ENCODE assay signal across 15 cellular contexts in the genomic region with DNA sequence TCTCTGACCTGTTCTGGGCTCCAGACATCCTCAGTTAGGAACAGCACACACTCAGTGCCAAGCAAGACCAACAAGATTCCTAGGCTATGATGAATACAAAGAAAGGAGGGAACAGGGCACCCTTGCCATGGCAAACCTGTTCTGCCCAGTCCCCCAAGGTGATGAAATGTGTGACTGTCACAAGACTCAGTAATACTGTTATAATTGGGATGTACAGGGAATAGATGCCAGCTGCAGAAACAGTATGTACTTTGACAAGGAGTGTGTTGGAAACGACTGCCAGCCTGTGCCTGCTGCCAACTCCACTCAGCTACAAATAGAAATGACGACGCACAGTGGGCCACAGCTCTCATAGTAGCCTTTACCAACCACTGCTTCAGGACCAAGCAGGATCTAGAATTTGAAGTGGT.
DNase-seq lines count a peak whose midpoint lies in the region; ATAC-seq, FAIRE-seq and TF ChIP-seq lines count a peak whose summit lies in the region.
"Had no signal": no experiment of that assay in that cellular context is flagged by ENCODE, and none has a peak within 500 bp of the region (broad histone marks: within the 10 kb centered on the region; RNA-seq: fewer than 3 reads in every experiment).

No MANE protein-coding gene starts in this region.

- 30 to 75% (median 56%) methylated on average over 3 of the region's 3 CpGs for WGBS in small intestine, 3 donors

- ATAC-seq in sciatic nerve = peak; percentile 10
- ATAC-seq: HepG2; naive thymus-derived CD8-positive, alpha-beta T cell had no signal

- no peaks in the 10 kb centered on the region for H3K36me3 ChIP-seq in ascending aorta
- no peaks in the 10 kb centered on the region for H3K36me3 ChIP-seq in left ventricle myocardium inferior
- no peaks in the 10 kb centered on the region for H3K36me3 ChIP-seq in small intestine (ENCODE audit: control insufficient read depth in 2 of 2, insufficient read depth in 2 of 2, low read length in 2 of 2)

- H3K9me3 ChIP-seq in ascending aorta = no peaks in the 10 kb centered on the region
- no peaks in the 10 kb centered on the region for H3K9me3 ChIP-seq in left ventricle myocardium inferior (replicated peaks)
- no peaks in the 10 kb centered on the region for H3K9me3 ChIP-seq in small intestine (ENCODE audit: control insufficient read depth, low read depth)

- no peak for FAIRE-seq in small intestine (lab: Jason Lieb, UNC)
- FAIRE-seq: HepG2 had no signal

- H3K4me3 ChIP-seq in ascending aorta (no peak overlapping the region), left ventricle myocardium inferior (no peak overlapping the region), small intestine (ENCODE audit: low read depth in 1 of 2, low read length in 2 of 2) (no peak overlapping the region)
- H3K4me3 ChIP-seq: SK-N-MC had no signal

- no peaks in the 10 kb centered on the region for H3K27me3 ChIP-seq in ascending aorta
- no peaks in the 10 kb centered on the region for H3K27me3 ChIP-seq in left ventricle myocardium inferior (ENCODE audit: low read depth)
- H3K27me3 ChIP-seq in small intestine (ENCODE audit: control insufficient read depth in 2 of 2, insufficient read depth in 2 of 2, low read length in 2 of 2) = no peaks in the 10 kb centered on the region

- H3K27ac ChIP-seq in ascending aorta (peak overlapping the region; percentile 76 to 86), left ventricle myocardium inferior (replicated peaks) (peak overlapping the region; percentile 88), small intestine (ENCODE audit: low read depth in 1 of 2, low read length in 1 of 2) (no peak overlapping the region)
- H3K27ac ChIP-seq: SK-N-MC had no signal

- DNase-seq in LHCN-M2 (ENCODE audit: low read depth) (peak; percentile 48), ascending aorta (ENCODE audit: low spot score in 2 of 2) (peak; percentile 70 to 92), left ventricle myocardium inferior (peak; percentile 71), sciatic nerve (ENCODE audit: low spot score) (no peak), small intestine (no peak), NCI-H1436 (lab: John Stamatoyannopoulos, UW) (no peak), NCI-H748 (lab: John Stamatoyannopoulos, UW; ENCODE audit: unreplicated experiment) (no peak), 8988T (no peak)
- DNase-seq: activated CD4-positive, alpha-beta memory T cell treated with anti-CD3 and anti-CD28 coated beads, Interleukin-2, amount 10 ng/mL, durations not matched to agents 7 days and 5 days; activated naive CD4-positive, alpha-beta T cell treated with anti-CD3 and anti-CD28 coated beads, Interleukin-2, amount 10 ng/mL, durations not matched to agents 7 days and 5 days; effector CD8-positive, alpha-beta T cell; GDM1; naive thymus-derived CD8-positive, alpha-beta T cell had no signal

- intact Hi-C loops in ascending aorta (cut with DNase I) = loop anchor here (1.0 to 10.0 kb wide), 3 partner anchors 35 to 455 kb away; no protein-coding TSS in a partner anchor
- intact Hi-C loops in left ventricle myocardium inferior (cut with micrococcal nuclease) = no loop called here
- intact Hi-C loops in sciatic nerve (cut with DNase I) = loop anchor here (5.0 to 10.0 kb wide), 2 partner anchors 355 to 1013 kb away; no protein-coding TSS in a partner anchor

- peaks cover 0 to 9% of the 10 kb centered on the region in 2 donors for H3K4me1 ChIP-seq in ascending aorta
- peaks cover 46% of the 10 kb centered on the region for H3K4me1 ChIP-seq in left ventricle myocardium inferior
- no peaks in the 10 kb centered on the region for H3K4me1 ChIP-seq in small intestine (ENCODE audit: control insufficient read depth in 2 of 2, insufficient read depth in 1 of 2, low read depth in 1 of 2, low read length in 1 of 2)

- TF ChIP-seq CTCF in ascending aorta (IDR thresholded peaks at IDR 0.05) (no peak), left ventricle myocardium inferior (IDR thresholded peaks at IDR 0.05; ENCODE audit: borderline replicate concordance) (no peak)

Comparison
In these comparisons a context has a peak if more than half of its experiments do, and no peak if none do; other contexts are left out.
1. DNase-seq: peak in LHCN-M2 (single experiment), ascending aorta (2 of 2) and left ventricle myocardium inferior (single experiment); none in sciatic nerve (single experiment), small intestine (single experiment), NCI-H1436 (single experiment), NCI-H748 (single experiment) and 8988T (single experiment).
2. H3K27ac ChIP-seq: peak in ascending aorta (2 of 2) and left ventricle myocardium inferior (single experiment); none in small intestine (0 of 2).